Comparison of ENCODE assay signal across 1 cellular context in genomic region chr11:6612008-6612815, GRCh38.
A peak's percentile ranks its signal among the peaks of the same experiment; 100 is the strongest.
TF ChIP-seq lines count a peak whose summit lies in the region.

TSS of gene TAF10 (minus strand) at chr11:6612216. CDS start at chr11:6612189, 27 bp downstream.

TF ChIP-seq in HepG2, 621 proteins besides CTCF, POLR2A, EP300 and RAD21 (continued from another document and continues in another):
- TF ChIP-seq CSRNP1 (CRISPR knock-in tag; IDR thresholded peaks at IDR 0.05) (peak; percentile 78), ZFP36L1 (CRISPR knock-in tag; IDR thresholded peaks at IDR 0.05) (peak; percentile 69; the same call in 1 of the 2 replicates), MYPOP (CRISPR knock-in tag; IDR thresholded peaks at IDR 0.05) (no peak; the same call in 1 of the 2 replicates), ZNF577 (CRISPR knock-in tag; IDR thresholded peaks at IDR 0.05; ENCODE audit: borderline replicate concordance, low read depth) (no peak), ADNP (CRISPR knock-in tag; IDR thresholded peaks at IDR 0.05) (no peak), ZNF101 (CRISPR knock-in tag; IDR thresholded peaks at IDR 0.05; ENCODE audit: borderline replicate concordance, low read depth) (no peak), EED (CRISPR knock-in tag; IDR thresholded peaks at IDR 0.05) (no peak; the same call in none of the 2 replicates), ZNF512 (CRISPR knock-in tag; IDR thresholded peaks at IDR 0.05) (no peak), MATR3 (CRISPR knock-in tag; IDR thresholded peaks at IDR 0.05) (no peak), FOXP4 (CRISPR knock-in tag; IDR thresholded peaks at IDR 0.05) (peak; percentile 55), BCL3 (CRISPR knock-in tag; IDR thresholded peaks at IDR 0.05) (no peak), GMEB1 (CRISPR knock-in tag; IDR thresholded peaks at IDR 0.05; ENCODE audit: borderline replicate concordance) (peak; percentile 79), HMG20A (CRISPR knock-in tag; IDR thresholded peaks at IDR 0.05; ENCODE audit: borderline replicate concordance) (no peak), SNAPC5 (CRISPR knock-in tag; IDR thresholded peaks at IDR 0.05; ENCODE audit: borderline replicate concordance) (0 out of 2 replicates have a peak, but pooled peaks have one; percentile 4), ELF4 (CRISPR knock-in tag; IDR thresholded peaks at IDR 0.05; ENCODE audit: borderline replicate concordance) (no peak), ZNF260 (CRISPR knock-in tag; IDR thresholded peaks at IDR 0.05; ENCODE audit: borderline replicate concordance, low read depth) (no peak), SMAD1 (CRISPR knock-in tag; IDR thresholded peaks at IDR 0.05; ENCODE audit: borderline replicate concordance, low read depth) (no peak), ZNF567 (CRISPR knock-in tag; IDR thresholded peaks at IDR 0.05; ENCODE audit: borderline replicate concordance) (no peak; the same call in 1 of the 2 replicates), RCOR2 (CRISPR knock-in tag; IDR thresholded peaks at IDR 0.05) (no peak), ZFP36L2 (CRISPR knock-in tag; IDR thresholded peaks at IDR 0.05) (0 out of 2 replicates have a peak, but pooled peaks have one; percentile 17), ZBTB3 (CRISPR knock-in tag; IDR thresholded peaks at IDR 0.05; ENCODE audit: borderline replicate concordance, low read depth) (0 out of 2 replicates have a peak, but pooled peaks have one; percentile 69), SP4 (CRISPR knock-in tag; IDR thresholded peaks at IDR 0.05) (peak; percentile 64), TAF15 (IDR thresholded peaks at IDR 0.05; ENCODE audit: low read depth, low read length, poor library complexity, severe bottlenecking) (no peak), ZNF605 (CRISPR knock-in tag; IDR thresholded peaks at IDR 0.05) (peak; percentile 82), HNF1A (IDR thresholded peaks at IDR 0.05; ENCODE audit: low read depth) (no peak), HNF1A (CRISPR knock-in tag; IDR thresholded peaks at IDR 0.05; ENCODE audit: borderline replicate concordance) (peak; percentile 81; the same call in 1 of the 2 replicates), LCORL (IDR thresholded peaks at IDR 0.05) (no peak), LCORL (CRISPR knock-in tag; IDR thresholded peaks at IDR 0.05) (peak; percentile 71), ZNF414 (CRISPR knock-in tag; IDR thresholded peaks at IDR 0.05) (peak; percentile 58; the same call in 1 of the 2 replicates), KDM6A (CRISPR knock-in tag; IDR thresholded peaks at IDR 0.05; ENCODE audit: low read depth) (no peak), PCBP2 (optimal IDR thresholded peaks at IDR 0.05; ENCODE audit: low read depth, low read length, poor library complexity, severe bottlenecking) (no peak), ZNF264 (CRISPR knock-in tag; IDR thresholded peaks at IDR 0.05) (no peak), MNT (IDR thresholded peaks at IDR 0.05) (no peak), SMYD3 (CRISPR knock-in tag; IDR thresholded peaks at IDR 0.05) (no peak), ZNF207 (IDR thresholded peaks at IDR 0.05; ENCODE audit: borderline replicate concordance) (no peak), SKIL (CRISPR knock-in tag; IDR thresholded peaks at IDR 0.05; ENCODE audit: borderline replicate concordance) (peak; percentile 31; the same call in 1 of the 2 replicates), CERS6 (CRISPR knock-in tag; IDR thresholded peaks at IDR 0.05) (no peak), ZNF615 (CRISPR knock-in tag; IDR thresholded peaks at IDR 0.05; ENCODE audit: borderline replicate concordance) (no peak), ESRRA (CRISPR knock-in tag; IDR thresholded peaks at IDR 0.05; ENCODE audit: low read depth) (no peak), PITX1 (CRISPR knock-in tag; IDR thresholded peaks at IDR 0.05) (peak; percentile 73; the same call in 1 of the 2 replicates)
